Comparison of ENCODE assay signal across 1 cellular context in the genomic region with DNA sequence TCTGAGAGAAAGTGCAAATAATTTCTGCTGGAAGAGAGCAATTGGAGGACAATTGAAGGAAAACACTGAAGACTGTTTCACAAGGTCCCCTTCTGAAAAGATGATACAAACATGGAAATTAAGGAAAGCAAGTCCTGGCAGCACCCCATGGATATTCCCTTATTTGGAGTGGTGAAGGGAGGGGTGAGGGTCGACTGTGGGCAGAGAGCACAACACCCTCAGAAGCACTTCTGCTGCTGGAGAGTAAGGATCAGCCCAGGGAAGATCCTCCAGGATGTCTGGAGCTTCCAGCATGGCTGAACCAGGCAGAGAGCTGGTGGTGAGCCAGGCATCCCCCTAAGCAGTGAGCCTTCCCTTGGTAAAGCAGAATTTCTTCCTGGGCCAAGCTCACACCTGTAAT.
TF ChIP-seq lines count a peak whose summit lies in the region.

No MANE protein-coding gene starts in this region.

TF ChIP-seq in WTC11, 78 proteins besides CTCF, POLR2A, EP300 and RAD21 (continued from another document):
- TF ChIP-seq, protein P1, sequence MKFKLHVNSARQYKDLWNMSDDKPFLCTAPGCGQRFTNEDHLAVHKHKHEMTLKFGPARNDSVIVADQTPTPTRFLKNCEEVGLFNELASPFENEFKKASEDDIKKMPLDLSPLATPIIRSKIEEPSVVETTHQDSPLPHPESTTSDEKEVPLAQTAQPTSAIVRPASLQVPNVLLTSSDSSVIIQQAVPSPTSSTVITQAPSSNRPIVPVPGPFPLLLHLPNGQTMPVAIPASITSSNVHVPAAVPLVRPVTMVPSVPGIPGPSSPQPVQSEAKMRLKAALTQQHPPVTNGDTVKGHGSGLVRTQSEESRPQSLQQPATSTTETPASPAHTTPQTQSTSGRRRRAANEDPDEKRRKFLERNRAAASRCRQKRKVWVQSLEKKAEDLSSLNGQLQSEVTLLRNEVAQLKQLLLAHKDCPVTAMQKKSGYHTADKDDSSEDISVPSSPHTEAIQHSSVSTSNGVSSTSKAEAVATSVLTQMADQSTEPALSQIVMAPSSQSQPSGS (CRISPR knock-in tag; IDR thresholded peaks at IDR 0.05; ENCODE audit: borderline replicate concordance, low read depth), result no peak
